Comparison of ENCODE assay signal across 8 cellular contexts in the genomic region with DNA sequence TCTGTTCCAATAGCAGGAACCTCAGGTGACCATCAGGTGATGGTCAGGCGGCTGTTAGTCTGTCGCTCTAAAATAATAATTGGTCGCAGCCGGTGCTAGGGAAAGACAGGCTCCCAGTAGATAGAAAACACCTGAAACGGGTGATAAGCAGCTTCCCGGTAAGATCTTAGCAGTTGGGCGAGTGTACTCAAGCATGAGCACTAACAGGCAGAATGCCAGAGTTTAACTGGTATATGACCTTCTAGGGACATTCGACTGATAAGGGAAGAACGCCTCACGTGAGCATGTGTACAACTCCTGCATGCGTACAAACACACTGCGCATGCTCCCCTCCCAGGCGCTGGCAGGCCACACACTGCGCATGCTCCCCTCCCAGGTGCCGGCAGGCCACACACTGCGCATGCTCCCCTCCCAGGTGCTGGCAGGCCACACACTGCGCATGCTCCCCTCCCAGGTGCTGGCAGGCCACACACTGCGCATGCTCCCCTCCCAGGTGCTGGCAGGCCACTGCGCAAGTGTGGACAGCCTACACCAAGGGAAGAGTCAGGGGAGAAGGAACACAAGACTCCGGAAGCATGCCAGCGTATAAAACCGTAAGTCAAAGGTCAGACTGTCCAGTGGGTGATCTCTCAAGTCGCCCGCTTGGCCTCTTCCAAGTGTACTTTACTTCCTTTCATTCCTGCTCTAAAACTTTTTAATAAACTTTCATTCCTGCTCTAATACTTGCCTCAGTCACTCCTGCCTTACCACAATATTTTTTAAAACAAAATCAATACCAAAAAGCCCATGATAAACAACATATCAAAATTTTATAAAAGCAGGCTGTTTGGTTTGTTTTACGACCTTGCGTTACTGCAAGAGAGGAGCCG. TPM values are rescaled to one million over a fixed set of nuclear protein-coding genes. Genes with fewer than 3 reads are reported as not detected.
DNase-seq lines count a peak whose midpoint lies in the region; ATAC-seq and TF ChIP-seq lines count a peak whose summit lies in the region.

No MANE protein-coding gene starts in this region.

- peak overlapping the region in 3 of 7 donors; percentile 5 to 51 (median 36) for H3K27ac Mint-ChIP-seq in CD4-positive, alpha-beta memory T cell

- no peak overlapping the region for H3K27ac ChIP-seq in CD4-positive, alpha-beta memory T cell (ENCODE audit: low read depth, low read length)
- H3K27ac ChIP-seq in esophagus squamous epithelium (peak overlapping the region in 3 of 4 donors; percentile 48 to 76 (median 57)), ovary (no peak overlapping the region), dorsolateral prefrontal cortex (no peak overlapping the region), WERI-Rb-1 (no peak overlapping the region)

- TF ChIP-seq POLR2A in esophagus squamous epithelium (IDR thresholded peaks at IDR 0.05): peak in 1 of 4 donors; percentile 43
- TF ChIP-seq POLR2A in ovary (IDR thresholded peaks at IDR 0.05): no peak

- no peaks in the 10 kb centered on the region for H3K4me1 ChIP-seq in CD4-positive, alpha-beta memory T cell (ENCODE audit: insufficient read depth, low read length)
- H3K4me1 ChIP-seq in esophagus squamous epithelium (peaks cover 0 to 18% (median 11%) of the 10 kb centered on the region in 3 donors), ovary (ENCODE audit: insufficient read depth) (no peaks in the 10 kb centered on the region)

- CTCF ChIA-PET in CD4-positive, alpha-beta memory T cell (lab: Charles Lee; ENCODE audit: partially characterized antibody): no interaction called here

- H3K4me3 ChIP-seq in CD4-positive, alpha-beta memory T cell (ENCODE audit: low read length in 2 of 2): no peak overlapping the region
- H3K4me3 ChIP-seq in esophagus squamous epithelium: peak overlapping the region; percentile 34 to 64 (median 40)
- H3K4me3 ChIP-seq in ovary: peak overlapping the region; percentile 20
- H3K4me3 ChIP-seq in dorsolateral prefrontal cortex: peak overlapping the region in 20 of 59 donors; percentile 3 to 52 (median 30)
- no peak overlapping the region for H3K4me3 ChIP-seq in WERI-Rb-1 (ENCODE audit: low read depth, low read length)

- no peaks in the 10 kb centered on the region for H3K36me3 ChIP-seq in CD4-positive, alpha-beta memory T cell (ENCODE audit: insufficient read depth, low read length)
- H3K36me3 ChIP-seq in esophagus squamous epithelium (peaks cover 0 to 6% (median 0%) of the 10 kb centered on the region in 3 donors), ovary (no peaks in the 10 kb centered on the region), WERI-Rb-1 (no peaks in the 10 kb centered on the region)

- H3K4me3 Mint-ChIP-seq in CD4-positive, alpha-beta memory T cell: peak overlapping the region in 5 of 8 donors; percentile 17 to 75 (median 70)

- ATAC-seq in HG03439 (IDR thresholded peaks at IDR 0.05; ENCODE audit: unreplicated experiment): no peak

- POLR2A ChIA-PET in CD4-positive, alpha-beta memory T cell (lab: Charles Lee; ENCODE audit: partially characterized antibody): no interaction called here

- H3K27me3 ChIP-seq in CD4-positive, alpha-beta memory T cell (ENCODE audit: insufficient read depth, low read length): no peaks in the 10 kb centered on the region
- no peaks in the 10 kb centered on the region for H3K27me3 ChIP-seq in esophagus squamous epithelium
- H3K27me3 ChIP-seq in ovary: no peaks in the 10 kb centered on the region
- no peaks in the 10 kb centered on the region for H3K27me3 ChIP-seq in dorsolateral prefrontal cortex
- no peaks in the 10 kb centered on the region for H3K27me3 ChIP-seq in WERI-Rb-1 (ENCODE audit: insufficient read depth, low read depth, severe bottlenecking)

- H3K9me3 Mint-ChIP-seq in CD4-positive, alpha-beta memory T cell: peaks cover 0 to 2% (median 0%) of the 10 kb centered on the region in 8 donors

- DNase-seq in CD4-positive, alpha-beta memory T cell: peak; percentile 13 to 76 (median 58)
- DNase-seq in NCI-H1436 treated with DMSO at 0.1 percent for 48 hours (lab: John Stamatoyannopoulos, UW) (peak; percentile 58), esophagus squamous epithelium (lab: John Stamatoyannopoulos, UW) (no peak), ovary (peak; percentile 46 to 91 (median 83)), dorsolateral prefrontal cortex (no peak), WERI-Rb-1 (no peak)
- peak; percentile 34 for DNase-seq in activated CD8-positive, alpha-beta memory T cell treated with anti-CD3 and anti-CD28 coated beads, Interleukin-2, amount 50 U/mL, for 4 hours

- H3K4me1 Mint-ChIP-seq in CD4-positive, alpha-beta memory T cell: peaks cover 0 to 8% (median 0%) of the 10 kb centered on the region in 4 donors

- intact Hi-C loops in CD4-positive, alpha-beta memory T cell (cut with micrococcal nuclease): no loop called here
- intact Hi-C loops in esophagus squamous epithelium (cut with DNase I) (no loop called here), ovary (cut with DNase I) (no loop called here), dorsolateral prefrontal cortex (cut with DNase I) (no loop called here)

- no peaks in the 10 kb centered on the region for H3K9me3 ChIP-seq in CD4-positive, alpha-beta memory T cell (ENCODE audit: control insufficient read depth in 1 of 2, low read length in 2 of 2)
- H3K9me3 ChIP-seq in esophagus squamous epithelium (no peaks in the 10 kb centered on the region), ovary (no peaks in the 10 kb centered on the region), WERI-Rb-1 (ENCODE audit: severe bottlenecking) (no peaks in the 10 kb centered on the region)

- WGBS in esophagus squamous epithelium, 2 donors: 14 to 37% methylated on average over 11 to 13 of the region's 27 CpGs
- WGBS in ovary, 3 donors: 27 to 64% (median 40%) methylated on average over 26 to 27 of the region's 27 CpGs

- no peak for TF ChIP-seq EP300 in ovary (IDR thresholded peaks at IDR 0.05)

- peaks cover 6 to 10% of the 10 kb centered on the region in 2 donors for H3K27me3 Mint-ChIP-seq in CD4-positive, alpha-beta memory T cell

- TF ChIP-seq CTCF in esophagus squamous epithelium (IDR thresholded peaks at IDR 0.05) (no peak), ovary (IDR thresholded peaks at IDR 0.05) (no peak), dorsolateral prefrontal cortex (IDR thresholded peaks at IDR 0.05 in 54 of 56, conservative IDR thresholded peaks at IDR 0.05 in 2 of 56; ENCODE audit: low read depth in 1 of 56, partially characterized antibody in 56 of 56) (no peak), WERI-Rb-1 (IDR thresholded peaks at IDR 0.05; ENCODE audit: low read depth, low read length) (no peak)

- H3K36me3 Mint-ChIP-seq in CD4-positive, alpha-beta memory T cell: no peaks in the 10 kb centered on the region

RNA-seq across cellular contexts. Expression of a gene that starts 24.5 kb away (rescaled TPM):
- not detected for total RNA-seq in CD4-positive, alpha-beta memory T cell
- polyA plus RNA-seq in CD4-positive, alpha-beta memory T cell: under 1 TPM in 1 of 2 donors, not detected in 1; 0.71 TPM
- total RNA-seq in esophagus squamous epithelium: under 1 TPM in 1 of 4 donors, not detected in 3; 0.95 TPM
- total RNA-seq in ovary: under 1 TPM in 1 of 7 donors, not detected in 6; 0.37 TPM
- under 1 TPM in 1 of 2 donors, not detected in 1; 0.22 TPM for polyA plus RNA-seq in ovary
- under 1 TPM in 2 of 120 experiments, not detected in 118; 0.45 to 0.73 TPM for total RNA-seq in dorsolateral prefrontal cortex

RNA-seq across cellular contexts. Expression of a gene that starts 36.1 kb away (rescaled TPM):
- total RNA-seq in CD4-positive, alpha-beta memory T cell: not detected
- under 1 TPM in 1 of 2 donors, not detected in 1; 0.14 TPM for polyA plus RNA-seq in CD4-positive, alpha-beta memory T cell
- total RNA-seq in esophagus squamous epithelium: 10 to 100 TPM in 1 of 4 donors, 1 to 10 TPM in 3; 3.9 to 18.5 (median 8.5) TPM
- 10 to 100 TPM; 24.1 to 71.5 (median 43.5) TPM for total RNA-seq in ovary
- polyA plus RNA-seq in ovary: 1 to 10 TPM; 6.5 to 8.5 TPM
- total RNA-seq in dorsolateral prefrontal cortex: 10 to 100 TPM in 1 of 120 experiments, 1 to 10 TPM in 51, under 1 TPM in 66, not detected in 2; 0.07 to 26.8 (median 0.88) TPM

Comparison
In these comparisons a context has a peak if more than half of its experiments do, and no peak if none do; other contexts are left out.
1. DNase-seq: peak in CD4-positive, alpha-beta memory T cell (5 of 5), NCI-H1436 treated with DMSO at 0.1 percent for 48 hours (single experiment), activated CD8-positive, alpha-beta memory T cell treated with anti-CD3 and anti-CD28 coated beads, Interleukin-2, amount 50 U/mL, for 4 hours (single experiment) and ovary (5 of 5); none in esophagus squamous epithelium (single experiment), dorsolateral prefrontal cortex (0 of 10) and WERI-Rb-1 (single experiment).
2. H3K27ac ChIP-seq: peak in esophagus squamous epithelium (3 of 4); none in CD4-positive, alpha-beta memory T cell (single experiment), ovary (0 of 2), dorsolateral prefrontal cortex (0 of 59) and WERI-Rb-1 (single experiment).
3. H3K4me3 ChIP-seq: peak in esophagus squamous epithelium (4 of 4) and ovary (single experiment); none in CD4-positive, alpha-beta memory T cell (0 of 2) and WERI-Rb-1 (single experiment).